Comparison of ENCODE assay signal across 15 cellular contexts in genomic region chr6:144449218-144449617, GRCh38.
A peak's percentile ranks its signal among the peaks of the same experiment; 100 is the strongest.
DNase-seq lines count a peak whose midpoint lies in the region; ATAC-seq, FAIRE-seq and TF ChIP-seq lines count a peak whose summit lies in the region.
"Had no signal": no experiment of that assay in that cellular context is flagged by ENCODE, and none has a peak within 500 bp of the region (broad histone marks: within the 10 kb centered on the region; RNA-seq: fewer than 3 reads in every experiment).

No MANE protein-coding gene starts in this region.

- TF ChIP-seq CTCF in RWPE1 (conservative IDR thresholded peaks at IDR 0.05; ENCODE audit: low read depth): no peak

- FAIRE-seq in GM19239 (lab: Jason Lieb, UNC): peak; percentile 31

- H3K36me3 Mint-ChIP-seq in activated CD8-positive, alpha-beta memory T cell treated with anti-CD3 and anti-CD28 coated beads, Interleukin-2, amount 10 ng/mL, durations not matched to agents 7 days and 5 days: peaks cover 52% of the 10 kb centered on the region
- peaks cover 53% of the 10 kb centered on the region for H3K36me3 Mint-ChIP-seq in activated CD8-positive, alpha-beta T cell treated with anti-CD3 and anti-CD28 coated beads, Interleukin-2, amount 10 ng/mL, durations not matched to agents 7 days and 5 days (ENCODE audit: low read depth)

- POLR2A ChIA-PET in activated CD8-positive, alpha-beta T cell treated with anti-CD3 and anti-CD28 coated beads, Interleukin-2, amount 10 ng/mL, durations not matched to agents 7 days and 5 days (lab: Charles Lee): no interaction called here
- POLR2A ChIA-PET in RWPE1 (lab: Yijun Ruan, JAX; ENCODE audit: low non-redundant PET): no interaction called here

- CTCF ChIA-PET in activated CD8-positive, alpha-beta memory T cell treated with anti-CD3 and anti-CD28 coated beads, Interleukin-2, amount 10 ng/mL, durations not matched to agents 7 days and 5 days (lab: Charles Lee): interaction anchor here (1.3 kb wide), 1 partner anchor 103 kb away, joined by 3 read pairs; no protein-coding TSS in a partner anchor
- CTCF ChIA-PET in activated CD8-positive, alpha-beta T cell treated with anti-CD3 and anti-CD28 coated beads, Interleukin-2, amount 10 ng/mL, durations not matched to agents 7 days and 5 days (lab: Charles Lee): interaction anchor here (1.3 kb wide), 3 partner anchors 10 to 33 kb away, joined by 3 to 5 read pairs (median 3); no protein-coding TSS in a partner anchor
- CTCF ChIA-PET in RWPE1 (lab: Yijun Ruan, JAX): interaction anchor here (0.6 kb wide), 1 partner anchor 510 kb away, joined by 4 read pairs; no protein-coding TSS in a partner anchor

- no peak overlapping the region for H3K27ac Mint-ChIP-seq in activated CD8-positive, alpha-beta memory T cell treated with anti-CD3 and anti-CD28 coated beads, Interleukin-2, amount 10 ng/mL, durations not matched to agents 7 days and 5 days
- H3K27ac Mint-ChIP-seq in activated CD8-positive, alpha-beta T cell treated with anti-CD3 and anti-CD28 coated beads, Interleukin-2, amount 10 ng/mL, durations not matched to agents 7 days and 5 days: peak overlapping the region; percentile 67
- H3K27ac Mint-ChIP-seq: B cell; CD4-positive, alpha-beta T cell had no signal

- H3K4me1 Mint-ChIP-seq in activated CD8-positive, alpha-beta memory T cell treated with anti-CD3 and anti-CD28 coated beads, Interleukin-2, amount 10 ng/mL, durations not matched to agents 7 days and 5 days: peaks cover 11% of the 10 kb centered on the region
- H3K4me1 Mint-ChIP-seq in activated CD8-positive, alpha-beta T cell treated with anti-CD3 and anti-CD28 coated beads, Interleukin-2, amount 10 ng/mL, durations not matched to agents 7 days and 5 days (ENCODE audit: low read depth): peaks cover 20% of the 10 kb centered on the region
- H3K4me1 Mint-ChIP-seq: B cell had no signal

- no peak overlapping the region for H3K27ac ChIP-seq in RWPE1
- H3K27ac ChIP-seq: HL-60 had no signal

- ATAC-seq in activated CD8-positive, alpha-beta memory T cell treated with anti-CD3 and anti-CD28 coated beads, Interleukin-2, amount 10 ng/mL, durations not matched to agents 7 days and 5 days: no peak
- no peak for ATAC-seq in activated CD8-positive, alpha-beta T cell treated with anti-CD3 and anti-CD28 coated beads, Interleukin-2, amount 10 ng/mL, durations not matched to agents 7 days and 5 days
- ATAC-seq in sciatic nerve: peak; percentile 39

- intact Hi-C loops in sciatic nerve (cut with DNase I): no loop called here

- no peaks in the 10 kb centered on the region for H3K27me3 Mint-ChIP-seq in activated CD8-positive, alpha-beta memory T cell treated with anti-CD3 and anti-CD28 coated beads, Interleukin-2, amount 10 ng/mL, durations not matched to agents 7 days and 5 days
- no peaks in the 10 kb centered on the region for H3K27me3 Mint-ChIP-seq in activated CD8-positive, alpha-beta T cell treated with anti-CD3 and anti-CD28 coated beads, Interleukin-2, amount 10 ng/mL, durations not matched to agents 7 days and 5 days (ENCODE audit: low read depth)
- H3K27me3 Mint-ChIP-seq: B cell; CD4-positive, alpha-beta T cell had no signal

- peak; percentile 47 for DNase-seq in activated CD8-positive, alpha-beta memory T cell treated with anti-CD3 and anti-CD28 coated beads, Interleukin-2, amount 10 ng/mL, durations not matched to agents 7 days and 5 days
- DNase-seq in activated CD8-positive, alpha-beta memory T cell treated with anti-CD3 and anti-CD28 coated beads, Interleukin-2, amount 50 U/mL, for 4 hours: no peak
- DNase-seq in GM19239 (ENCODE audit: insufficient read length, low spot score) (no peak), sciatic nerve (ENCODE audit: low spot score) (no peak), AG20443 (ENCODE audit: low spot score) (no peak), RWPE1 (ENCODE audit: low spot score) (no peak)
- peak; percentile 28 for DNase-seq in activated CD8-positive, alpha-beta T cell treated with anti-CD3 and anti-CD28 coated beads, Interleukin-2, amount 10 ng/mL, durations not matched to agents 7 days and 5 days
- DNase-seq: ACHN; Calu3; CD4-positive, alpha-beta T cell; DMS 273 treated with DMSO at 0.1 percent for 48 hours; HCEC 1CT; HFFc6 had no signal

- H3K4me3 Mint-ChIP-seq in activated CD8-positive, alpha-beta memory T cell treated with anti-CD3 and anti-CD28 coated beads, Interleukin-2, amount 10 ng/mL, durations not matched to agents 7 days and 5 days: no peak overlapping the region
- H3K4me3 Mint-ChIP-seq in activated CD8-positive, alpha-beta T cell treated with anti-CD3 and anti-CD28 coated beads, Interleukin-2, amount 10 ng/mL, durations not matched to agents 7 days and 5 days: no peak overlapping the region
- H3K4me3 Mint-ChIP-seq: B cell; CD4-positive, alpha-beta T cell had no signal

- no peaks in the 10 kb centered on the region for H3K9me3 Mint-ChIP-seq in activated CD8-positive, alpha-beta memory T cell treated with anti-CD3 and anti-CD28 coated beads, Interleukin-2, amount 10 ng/mL, durations not matched to agents 7 days and 5 days (ENCODE audit: low read depth)
- H3K9me3 Mint-ChIP-seq in activated CD8-positive, alpha-beta T cell treated with anti-CD3 and anti-CD28 coated beads, Interleukin-2, amount 10 ng/mL, durations not matched to agents 7 days and 5 days (ENCODE audit: insufficient read depth): no peaks in the 10 kb centered on the region
- H3K9me3 Mint-ChIP-seq: CD4-positive, alpha-beta T cell; HFFc6 had no signal

Comparison
In these comparisons a context has a peak if more than half of its experiments do, and no peak if none do; other contexts are left out.
1. DNase-seq: peak in activated CD8-positive, alpha-beta memory T cell treated with anti-CD3 and anti-CD28 coated beads, Interleukin-2, amount 10 ng/mL, durations not matched to agents 7 days and 5 days (single experiment) and activated CD8-positive, alpha-beta T cell treated with anti-CD3 and anti-CD28 coated beads, Interleukin-2, amount 10 ng/mL, durations not matched to agents 7 days and 5 days (single experiment); none in activated CD8-positive, alpha-beta memory T cell treated with anti-CD3 and anti-CD28 coated beads, Interleukin-2, amount 50 U/mL, for 4 hours (single experiment), GM19239 (single experiment), sciatic nerve (single experiment), AG20443 (single experiment) and RWPE1 (single experiment).